Comparison of ENCODE assay signal across 18 cellular contexts in the genomic region with DNA sequence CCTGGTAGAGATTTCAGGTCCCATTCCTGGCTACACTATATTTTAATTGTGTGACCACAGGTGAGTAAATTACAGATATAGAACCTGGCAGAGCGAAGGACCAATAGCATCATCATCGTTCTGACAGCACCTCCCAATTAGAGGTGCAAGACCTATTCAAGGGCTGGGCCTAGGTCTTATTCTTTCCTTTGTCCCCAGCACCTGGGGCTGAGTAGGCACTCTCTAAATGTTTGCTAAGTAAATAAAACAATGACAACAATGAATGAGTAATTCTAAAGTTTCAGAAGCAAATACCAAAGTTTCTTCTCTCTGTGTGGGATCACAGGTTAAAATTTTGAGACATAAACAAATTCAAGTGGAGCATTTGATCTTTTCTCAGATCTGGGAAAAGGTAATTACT.
"Had no signal": no experiment of that assay in that cellular context is flagged by ENCODE, and none has a peak within 500 bp of the region (broad histone marks: within the 10 kb centered on the region; RNA-seq: fewer than 3 reads in every experiment).

No MANE protein-coding gene starts in this region.

- H3K9me3 ChIP-seq: esophagus muscularis mucosa, gastrocnemius medialis, right atrium auricular region, thyroid gland, upper lobe of right lung had no signal

- DNase-seq: activated CD4-positive, alpha-beta memory T cell treated with anti-CD3 and anti-CD28 coated beads for 36 hours; activated CD4-positive, alpha-beta T cell treated with anti-CD3 and anti-CD28 coated beads for 48 hours; activated naive CD4-positive, alpha-beta T cell treated with Interleukin-2 at 50 U/mL for 16 hours; activated naive CD8-positive, alpha-beta T cell treated with anti-CD3 and anti-CD28 coated beads for 36 hours; activated T-cell treated with anti-CD3 and anti-CD28 coated beads, Interleukin-2, amount 50 U/mL, for 48 hours; cerebellar nuclear complex; gastrocnemius medialis; hypothalamus; left ventricle myocardium superior; mammary epithelial cell; naive thymus-derived CD8-positive, alpha-beta T cell; substantia nigra; thyroid gland; upper lobe of right lung had no signal

- H3K4me3 ChIP-seq: coronary artery, esophagus muscularis mucosa, gastrocnemius medialis, neural progenitor cell, right atrium auricular region, thyroid gland, upper lobe of right lung had no signal

- H3K4me1 ChIP-seq: esophagus muscularis mucosa, gastrocnemius medialis, neural progenitor cell, right atrium auricular region, thyroid gland, upper lobe of right lung had no signal

- H3K27ac ChIP-seq: coronary artery, esophagus muscularis mucosa, gastrocnemius medialis, neural progenitor cell, right atrium auricular region, thyroid gland, upper lobe of right lung had no signal

- H3K36me3 ChIP-seq: right atrium auricular region, thyroid gland had no signal

- ATAC-seq: gastrocnemius medialis; left ventricle myocardium superior; naive thymus-derived CD8-positive, alpha-beta T cell; upper lobe of right lung had no signal

- H3K4me2 ChIP-seq: neural progenitor cell had no signal

- H2AFZ ChIP-seq: neural progenitor cell had no signal

- H3K9ac ChIP-seq: neural progenitor cell had no signal

- H3K27me3 ChIP-seq: esophagus muscularis mucosa, gastrocnemius medialis, neural progenitor cell, right atrium auricular region, thyroid gland, upper lobe of right lung had no signal
